ENCODE assay signal across 17 cellular contexts in genomic region chr20:63567132-63567381, GRCh38. TPM values are rescaled to one million over a fixed set of nuclear protein-coding genes. Genes with fewer than 3 reads are reported as not detected.
A peak's percentile ranks its signal among the peaks of the same experiment; 100 is the strongest.
DNase-seq lines count a peak whose midpoint lies in the region; ATAC-seq and TF ChIP-seq lines count a peak whose summit lies in the region.
"Had no signal": no experiment of that assay in that cellular context is flagged by ENCODE, and none has a peak within 500 bp of the region (broad histone marks: within the 10 kb centered on the region; RNA-seq: fewer than 3 reads in every experiment).

No MANE protein-coding gene starts in this region.

- H4K5ac ChIP-seq in IMR-90 (ENCODE audit: low read depth, low read length): no peak overlapping the region

- no peak for TF ChIP-seq RAD21 in IMR-90 (IDR thresholded peaks at IDR 0.05; ENCODE audit: low read length)

- no peak overlapping the region for H4K8ac ChIP-seq in IMR-90 (ENCODE audit: low read depth in 2 of 2, low read length in 2 of 2)

- peaks cover 37% of the 10 kb centered on the region for H3K36me3 Mint-ChIP-seq in activated CD4-positive, alpha-beta memory T cell treated with anti-CD3 and anti-CD28 coated beads, Interleukin-2, amount 10 ng/mL, durations not matched to agents 7 days and 5 days (ENCODE audit: low read depth)
- H3K36me3 Mint-ChIP-seq in activated CD4-positive, alpha-beta memory T cell treated with anti-CD3 and anti-CD28 coated beads for 36 hours: no peaks in the 10 kb centered on the region
- H3K36me3 Mint-ChIP-seq in central memory CD8-positive, alpha-beta T cell (ENCODE audit: insufficient read depth): peaks cover 16% of the 10 kb centered on the region
- peaks cover 18% of the 10 kb centered on the region for H3K36me3 Mint-ChIP-seq in activated CD4-positive, alpha-beta T cell treated with anti-CD3 and anti-CD28 coated beads, Interleukin-2, amount 10 ng/mL, durations not matched to agents 24 days and 14 days (ENCODE audit: low read depth)

- H2AK9ac ChIP-seq in IMR-90 (replicated peaks; ENCODE audit: low read depth, low read length, poor library complexity): peak overlapping the region; percentile 42

- no peaks in the 10 kb centered on the region for H3K9me3 Mint-ChIP-seq in activated CD4-positive, alpha-beta memory T cell treated with anti-CD3 and anti-CD28 coated beads, Interleukin-2, amount 10 ng/mL, durations not matched to agents 7 days and 5 days
- no peaks in the 10 kb centered on the region for H3K9me3 Mint-ChIP-seq in activated CD4-positive, alpha-beta memory T cell treated with anti-CD3 and anti-CD28 coated beads for 36 hours
- H3K9me3 Mint-ChIP-seq in central memory CD8-positive, alpha-beta T cell: no peaks in the 10 kb centered on the region
- H3K9me3 Mint-ChIP-seq in activated CD4-positive, alpha-beta T cell treated with anti-CD3 and anti-CD28 coated beads, Interleukin-2, amount 10 ng/mL, durations not matched to agents 24 days and 14 days: no peaks in the 10 kb centered on the region

- no peak for ATAC-seq in IMR-90 (ENCODE audit: low read depth)
- ATAC-seq in central memory CD8-positive, alpha-beta T cell (replicated peaks; ENCODE audit: extremely low read depth, poor library complexity, severe bottlenecking): no peak

- H3K56ac ChIP-seq in IMR-90 (ENCODE audit: extremely low read depth, insufficient read depth, low read length): no peak overlapping the region

- no peak overlapping the region for H2BK5ac ChIP-seq in IMR-90 (ENCODE audit: low read depth, low read length, poor library complexity, severe bottlenecking)

- H4K91ac ChIP-seq in IMR-90 (ENCODE audit: insufficient read depth, low read depth, low read length): no peak overlapping the region

- dilution Hi-C loops in IMR-90 (cut with HindIII; ENCODE audit: low sequenced_read_pairs, unreplicated experiment): no loop called here

- H3K4me2 ChIP-seq in IMR-90 (ENCODE audit: low read depth, low read length): no peak overlapping the region

- H3K4me1 Mint-ChIP-seq in activated CD4-positive, alpha-beta memory T cell treated with anti-CD3 and anti-CD28 coated beads, Interleukin-2, amount 10 ng/mL, durations not matched to agents 7 days and 5 days: peaks cover 32% of the 10 kb centered on the region
- peaks cover 25% of the 10 kb centered on the region for H3K4me1 Mint-ChIP-seq in activated CD4-positive, alpha-beta memory T cell treated with anti-CD3 and anti-CD28 coated beads for 36 hours (ENCODE audit: low read depth)
- H3K4me1 Mint-ChIP-seq in central memory CD8-positive, alpha-beta T cell: peaks cover 24% of the 10 kb centered on the region
- peaks cover 19% of the 10 kb centered on the region for H3K4me1 Mint-ChIP-seq in activated CD4-positive, alpha-beta T cell treated with anti-CD3 and anti-CD28 coated beads, Interleukin-2, amount 10 ng/mL, durations not matched to agents 24 days and 14 days

- H3K9me3 ChIP-seq in IMR-90 (ENCODE audit: control insufficient read depth, insufficient read depth, low read length) (no peaks in the 10 kb centered on the region), spleen (no peaks in the 10 kb centered on the region)
- H3K9me3 ChIP-seq: Caco-2, heart left ventricle, psoas muscle, suprapubic skin had no signal

- H3K27me3 Mint-ChIP-seq in activated CD4-positive, alpha-beta memory T cell treated with anti-CD3 and anti-CD28 coated beads, Interleukin-2, amount 10 ng/mL, durations not matched to agents 7 days and 5 days: no peaks in the 10 kb centered on the region
- H3K27me3 Mint-ChIP-seq in activated CD4-positive, alpha-beta memory T cell treated with anti-CD3 and anti-CD28 coated beads for 36 hours: peaks cover 2% of the 10 kb centered on the region
- H3K27me3 Mint-ChIP-seq in central memory CD8-positive, alpha-beta T cell: no peaks in the 10 kb centered on the region
- no peaks in the 10 kb centered on the region for H3K27me3 Mint-ChIP-seq in activated CD4-positive, alpha-beta T cell treated with anti-CD3 and anti-CD28 coated beads, Interleukin-2, amount 10 ng/mL, durations not matched to agents 24 days and 14 days

- H3K27ac Mint-ChIP-seq in activated CD4-positive, alpha-beta memory T cell treated with anti-CD3 and anti-CD28 coated beads, Interleukin-2, amount 10 ng/mL, durations not matched to agents 7 days and 5 days: peak overlapping the region; percentile 73
- H3K27ac Mint-ChIP-seq in activated CD4-positive, alpha-beta memory T cell treated with anti-CD3 and anti-CD28 coated beads for 36 hours: no peak overlapping the region
- H3K27ac Mint-ChIP-seq in central memory CD8-positive, alpha-beta T cell (ENCODE audit: low read depth): peak overlapping the region; percentile 69
- H3K27ac Mint-ChIP-seq in activated CD4-positive, alpha-beta T cell treated with anti-CD3 and anti-CD28 coated beads, Interleukin-2, amount 10 ng/mL, durations not matched to agents 24 days and 14 days: no peak overlapping the region

- no peak for DNase-seq in activated CD4-positive, alpha-beta memory T cell treated with anti-CD3 and anti-CD28 coated beads, Interleukin-2, amount 10 ng/mL, durations not matched to agents 7 days and 5 days
- no peak for DNase-seq in activated CD4-positive, alpha-beta memory T cell treated with anti-CD3 and anti-CD28 coated beads for 36 hours
- DNase-seq in IMR-90 (no peak), spleen (no peak), DMS79 treated with DMSO at 0.1 percent for 48 hours (lab: John Stamatoyannopoulos, UW) (no peak), NCI-H2227 (lab: John Stamatoyannopoulos, UW; ENCODE audit: unreplicated experiment) (no peak)
- DNase-seq in central memory CD8-positive, alpha-beta T cell (ENCODE audit: low spot score in 2 of 2): no peak
- no peak for DNase-seq in activated CD4-positive, alpha-beta T cell treated with anti-CD3 and anti-CD28 coated beads, Interleukin-2, amount 10 ng/mL, durations not matched to agents 24 days and 14 days
- DNase-seq: Caco-2, cortex of kidney, erythroblast, GDM1, NCI-H2029 treated with DMSO at 0.1 percent for 48 hours had no signal

- no peaks in the 10 kb centered on the region for H3K27me3 ChIP-seq in IMR-90 (ENCODE audit: control insufficient read depth, insufficient read depth, low read length)
- H3K27me3 ChIP-seq in spleen (replicated peaks in 1 of 7): no peaks in the 10 kb centered on the region
- H3K27me3 ChIP-seq: suprapubic skin had no signal

- no peak for TF ChIP-seq POLR2A in IMR-90 (IDR thresholded peaks at IDR 0.05; ENCODE audit: low read depth, low read length)
- no peak for TF ChIP-seq POLR2A in spleen (IDR thresholded peaks at IDR 0.05)

- H3K36me3 ChIP-seq in IMR-90 (ENCODE audit: control insufficient read depth, insufficient read depth, low read length) (peaks cover 50% of the 10 kb centered on the region), spleen (peaks cover 3 to 94% (median 50%) of the 10 kb centered on the region in 6 donors)

- no peak overlapping the region for H2AFZ ChIP-seq in IMR-90 (replicated peaks; ENCODE audit: low read length, poor library complexity)

- H3K4me3 ChIP-seq in IMR-90 (ENCODE audit: insufficient read depth, low read depth, low read length): no peak overlapping the region
- peak overlapping the region in 4 of 8 donors; percentile 4 to 65 (median 25) for H3K4me3 ChIP-seq in spleen
- H3K4me3 ChIP-seq: psoas muscle, suprapubic skin had no signal

- no peak overlapping the region for H2BK20ac ChIP-seq in IMR-90 (ENCODE audit: low read depth, low read length)

- H3K4ac ChIP-seq in IMR-90 (ENCODE audit: low read depth, low read length): no peak overlapping the region

- in situ Hi-C loops in IMR-90 (cut with MboI; ENCODE audit: low sequenced_read_pairs): no loop called here

- no TSS peak for BruUV-seq in IMR-90 (replicated peaks; lab: Mats Ljungman, UMichigan)

- intact Hi-C loops in activated CD4-positive, alpha-beta memory T cell treated with anti-CD3 and anti-CD28 coated beads for 36 hours (cut with micrococcal nuclease): no loop called here
- intact Hi-C loops in IMR-90 (cut with micrococcal nuclease): no loop called here
- intact Hi-C loops in spleen (cut with DNase I; ENCODE audit: low total_unique reads): no loop called here
- intact Hi-C loops in activated CD4-positive, alpha-beta T cell treated with anti-CD3 and anti-CD28 coated beads, Interleukin-2, amount 10 ng/mL, durations not matched to agents 24 days and 14 days (cut with micrococcal nuclease): no loop called here

- no peak overlapping the region for H2BK120ac ChIP-seq in IMR-90 (ENCODE audit: low read depth, low read length)

- no peak overlapping the region for H2BK15ac ChIP-seq in IMR-90 (ENCODE audit: low read depth, low read length)

- no peak overlapping the region for H3K23ac ChIP-seq in IMR-90 (ENCODE audit: low read depth, low read length)

- H3K18ac ChIP-seq in IMR-90 (ENCODE audit: low read depth, low read length): no peak overlapping the region

- H2AK5ac ChIP-seq in IMR-90 (ENCODE audit: low read depth, low read length): no peak overlapping the region

- no peak overlapping the region for H3K4me3 Mint-ChIP-seq in activated CD4-positive, alpha-beta memory T cell treated with anti-CD3 and anti-CD28 coated beads, Interleukin-2, amount 10 ng/mL, durations not matched to agents 7 days and 5 days
- no peak overlapping the region for H3K4me3 Mint-ChIP-seq in activated CD4-positive, alpha-beta memory T cell treated with anti-CD3 and anti-CD28 coated beads for 36 hours
- H3K4me3 Mint-ChIP-seq in central memory CD8-positive, alpha-beta T cell: peak overlapping the region; percentile 77
- no peak overlapping the region for H3K4me3 Mint-ChIP-seq in activated CD4-positive, alpha-beta T cell treated with anti-CD3 and anti-CD28 coated beads, Interleukin-2, amount 10 ng/mL, durations not matched to agents 24 days and 14 days

- H3K14ac ChIP-seq in IMR-90 (replicated peaks; ENCODE audit: low read depth, low read length): no peak overlapping the region

- CTCF ChIA-PET in activated CD4-positive, alpha-beta memory T cell treated with anti-CD3 and anti-CD28 coated beads, Interleukin-2, amount 10 ng/mL, durations not matched to agents 7 days and 5 days (lab: Charles Lee): interaction anchor here (0.6 to 2.4 kb wide), 3 partner anchors 14 to 75 kb away, joined by 3 to 10 read pairs (median 8); partner anchors contain the start of gene PTK6
- CTCF ChIA-PET in activated CD4-positive, alpha-beta memory T cell treated with anti-CD3 and anti-CD28 coated beads for 36 hours (lab: Charles Lee): interaction anchor here (0.9 to 2.1 kb wide), 5 partner anchors 24 to 472 kb away, joined by 3 to 11 read pairs (median 4); partner anchors contain the start of genes PTK6 and RTEL1
- CTCF ChIA-PET in IMR-90 (lab: Yijun Ruan, JAX): no interaction called here

- H3K4me1 ChIP-seq in IMR-90 (ENCODE audit: control insufficient read depth, insufficient read depth, low read length) (no peaks in the 10 kb centered on the region), spleen (peaks cover 16 to 63% (median 45%) of the 10 kb centered on the region in 6 donors)
- H3K4me1 ChIP-seq: Caco-2, psoas muscle had no signal

- WGBS in IMR-90 (ENCODE audit: extremely low coverage in 2 of 2, insufficient read length in 1 of 2), 2 experiments: 89% methylated on average over 20 of the region's 21 CpGs; no CpG with 5 or more reads in 1 of the 2 experiments
- 40 to 83% (median 73%) methylated on average over 8 to 21 of the region's 21 CpGs for WGBS in spleen, 5 donors

- POLR2A ChIA-PET in activated CD4-positive, alpha-beta memory T cell treated with anti-CD3 and anti-CD28 coated beads, Interleukin-2, amount 10 ng/mL, durations not matched to agents 7 days and 5 days (lab: Charles Lee): interaction anchor here (0.7 to 2.8 kb wide), 15 partner anchors 12 to 471 kb away, joined by 3 to 19 read pairs (median 5); partner anchors contain the start of genes GMEB2, PPDPF, PTK6 and RTEL1
- POLR2A ChIA-PET in activated CD4-positive, alpha-beta memory T cell treated with anti-CD3 and anti-CD28 coated beads for 36 hours (lab: Charles Lee): interaction anchor here (0.6 kb wide), 1 partner anchor 91 kb away, joined by 3 read pairs; no protein-coding TSS in a partner anchor
- POLR2A ChIA-PET in IMR-90 (lab: Charles Lee; ENCODE audit: unreplicated experiment): no interaction called here

- H3K9ac ChIP-seq in IMR-90 (ENCODE audit: low read depth, low read length): no peak overlapping the region

- H4K20me1 ChIP-seq in IMR-90 (ENCODE audit: insufficient read depth, low read length): no peaks in the 10 kb centered on the region

- H3K27ac ChIP-seq in IMR-90 (ENCODE audit: insufficient read depth, low read length) (no peak overlapping the region), spleen (peak overlapping the region in 6 of 8 donors; percentile 63 to 90 (median 83))
- H3K27ac ChIP-seq: psoas muscle, suprapubic skin had no signal

- no peaks in the 10 kb centered on the region for H3K79me1 ChIP-seq in IMR-90 (ENCODE audit: low read depth in 1 of 2, low read length in 2 of 2)

- H3K9me1 ChIP-seq in IMR-90 (ENCODE audit: insufficient read depth, low read length): no peaks in the 10 kb centered on the region

- no peak for TF ChIP-seq CTCF in IMR-90 (conservative IDR thresholded peaks at IDR 0.05; ENCODE audit: low read depth, low read length)
- peak in 1 of 11 experiments; percentile 3 for TF ChIP-seq CTCF in spleen (IDR thresholded peaks at IDR 0.05 in 8 of 11, conservative IDR thresholded peaks at IDR 0.05 in 3 of 11)

RNA-seq across cellular contexts. Expression of gene HELZ2, which starts 7.0 kb away (rescaled TPM):
- 100 to 1,000 TPM; 202 to 208 TPM for total RNA-seq in activated CD4-positive, alpha-beta memory T cell treated with anti-CD3 and anti-CD28 coated beads, Interleukin-2, amount 10 ng/mL, durations not matched to agents 7 days and 5 days
- 10 to 100 TPM; 28.5 to 32.2 TPM for total RNA-seq in activated CD4-positive, alpha-beta memory T cell treated with anti-CD3 and anti-CD28 coated beads for 36 hours
- 4.2 and 4.7 TPM in 2 replicates for total RNA-seq in IMR-90 (2012; rRNA removed)
- 10.6 and 12.2 TPM in 2 replicates for polyA plus RNA-seq in IMR-90 (2012; rRNA removed)
- polyA plus RNA-seq in IMR-90 (2012; cell fraction: cytosol; rRNA removed): 3.2 and 6.8 TPM in 2 replicates
- polyA plus RNA-seq in IMR-90 (2012; cell fraction: nucleus; rRNA removed; ENCODE audit: low replicate concordance): 10.9 and 32.5 TPM in 2 replicates
- 100 to 1,000 TPM in 1 of 7 donors, 10 to 100 TPM in 6; 56.5 to 120 (median 66.0) TPM for total RNA-seq in spleen
- 10 to 100 TPM in 1 of 3 donors, 1 to 10 TPM in 2; 4.3 to 21.2 (median 5.7) TPM for polyA plus RNA-seq in spleen
- total RNA-seq in activated CD4-positive, alpha-beta T cell treated with anti-CD3 and anti-CD28 coated beads, Interleukin-2, amount 10 ng/mL, durations not matched to agents 24 days and 14 days: 13.7 and 15.9 TPM in 2 replicates

RNA-seq across cellular contexts. Expression of gene FNDC11, which starts 13.1 kb away (rescaled TPM):
- total RNA-seq in activated CD4-positive, alpha-beta memory T cell treated with anti-CD3 and anti-CD28 coated beads, Interleukin-2, amount 10 ng/mL, durations not matched to agents 7 days and 5 days: under 1 TPM; 0.20 to 0.30 TPM
- total RNA-seq in activated CD4-positive, alpha-beta memory T cell treated with anti-CD3 and anti-CD28 coated beads for 36 hours: under 1 TPM; 0.55 to 0.61 TPM
- total RNA-seq in IMR-90 (2012; rRNA removed) (0.28 and 0.36 TPM in 2 replicates), spleen (1 to 10 TPM in 4 of 7 donors, under 1 TPM in 3; 0.33 to 2.0 (median 1.0) TPM)
- polyA plus RNA-seq in IMR-90 (2012; rRNA removed) (1.0 and 1.6 TPM in 2 replicates), spleen (1 to 10 TPM in 1 of 3 donors, under 1 TPM in 2; 0.91 to 1.8 (median 0.98) TPM)
- 0.57 and 1.9 TPM in 2 replicates for polyA plus RNA-seq in IMR-90 (2012; cell fraction: cytosol; rRNA removed)
- 3.1 and 7.9 TPM in 2 replicates for polyA plus RNA-seq in IMR-90 (2012; cell fraction: nucleus; rRNA removed; ENCODE audit: low replicate concordance)
- total RNA-seq in activated CD4-positive, alpha-beta T cell treated with anti-CD3 and anti-CD28 coated beads, Interleukin-2, amount 10 ng/mL, durations not matched to agents 24 days and 14 days: 0.12 and 0.16 TPM in 2 replicates
- total RNA-seq: Caco-2 had no signal

RNA-seq across cellular contexts. Expression of gene SRMS, which starts 19.5 kb away (rescaled TPM):
- not detected for total RNA-seq in activated CD4-positive, alpha-beta memory T cell treated with anti-CD3 and anti-CD28 coated beads, Interleukin-2, amount 10 ng/mL, durations not matched to agents 7 days and 5 days
- not detected for total RNA-seq in activated CD4-positive, alpha-beta memory T cell treated with anti-CD3 and anti-CD28 coated beads for 36 hours
- total RNA-seq in IMR-90 (2012; rRNA removed) (not detected in 2 replicates), spleen (1 to 10 TPM in 4 of 7 donors, under 1 TPM in 1, not detected in 2; 0.46 to 1.5 (median 1.2) TPM)
- polyA plus RNA-seq in IMR-90 (2012; rRNA removed) (not detected in 2 replicates), spleen (under 1 TPM; 0.07 to 0.19 (median 0.12) TPM)
- not detected in 2 replicates for polyA plus RNA-seq in IMR-90 (2012; cell fraction: cytosol; rRNA removed)
- not detected in 2 replicates for polyA plus RNA-seq in IMR-90 (2012; cell fraction: nucleus; rRNA removed; ENCODE audit: low replicate concordance)
- not detected in 2 replicates for total RNA-seq in activated CD4-positive, alpha-beta T cell treated with anti-CD3 and anti-CD28 coated beads, Interleukin-2, amount 10 ng/mL, durations not matched to agents 24 days and 14 days
- total RNA-seq: A673, Caco-2, heart left ventricle, psoas muscle had no signal
- polyA plus RNA-seq: heart left ventricle, psoas muscle had no signal

RNA-seq across cellular contexts. Expression of gene PTK6, which starts 29.9 kb away (rescaled TPM):
- 1 to 10 TPM; 2.1 to 2.3 TPM for total RNA-seq in activated CD4-positive, alpha-beta memory T cell treated with anti-CD3 and anti-CD28 coated beads, Interleukin-2, amount 10 ng/mL, durations not matched to agents 7 days and 5 days
- total RNA-seq in activated CD4-positive, alpha-beta memory T cell treated with anti-CD3 and anti-CD28 coated beads for 36 hours: under 1 TPM; 0.34 to 0.78 TPM
- total RNA-seq in IMR-90 (2012; rRNA removed) (not detected in 2 replicates), spleen (1 to 10 TPM in 1 of 7 donors, under 1 TPM in 6; 0.20 to 1.0 (median 0.77) TPM)
- polyA plus RNA-seq in IMR-90 (2012; rRNA removed) (0.07 TPM in 1 of 2 replicates, not detected in the other), spleen (under 1 TPM; 0.55 to 0.72 (median 0.64) TPM)
- 0.03 and 0.04 TPM in 2 replicates for polyA plus RNA-seq in IMR-90 (2012; cell fraction: cytosol; rRNA removed)
- polyA plus RNA-seq in IMR-90 (2012; cell fraction: nucleus; rRNA removed; ENCODE audit: low replicate concordance): 0.19 and 0.28 TPM in 2 replicates
- total RNA-seq in activated CD4-positive, alpha-beta T cell treated with anti-CD3 and anti-CD28 coated beads, Interleukin-2, amount 10 ng/mL, durations not matched to agents 24 days and 14 days: 0.19 and 0.35 TPM in 2 replicates
- total RNA-seq: A673 had no signal

RNA-seq across cellular contexts. Expression of gene PPDPF, which starts 46.5 kb away (rescaled TPM):
- total RNA-seq in activated CD4-positive, alpha-beta memory T cell treated with anti-CD3 and anti-CD28 coated beads, Interleukin-2, amount 10 ng/mL, durations not matched to agents 7 days and 5 days: 100 to 1,000 TPM; 228 to 232 TPM
- 100 to 1,000 TPM; 191 to 201 TPM for total RNA-seq in activated CD4-positive, alpha-beta memory T cell treated with anti-CD3 and anti-CD28 coated beads for 36 hours
- 12.9 and 17.2 TPM in 2 replicates for total RNA-seq in IMR-90 (2012; rRNA removed)
- polyA plus RNA-seq in IMR-90 (2012; rRNA removed): 171 and 200 TPM in 2 replicates
- polyA plus RNA-seq in IMR-90 (2012; cell fraction: cytosol; rRNA removed): 100 and 301 TPM in 2 replicates
- 38.4 and 113 TPM in 2 replicates for polyA plus RNA-seq in IMR-90 (2012; cell fraction: nucleus; rRNA removed; ENCODE audit: low replicate concordance)
- 100 to 1,000 TPM in 4 of 7 donors, 10 to 100 TPM in 3; 68.8 to 167 (median 105) TPM for total RNA-seq in spleen
- polyA plus RNA-seq in spleen: 100 to 1,000 TPM; 123 to 275 (median 186) TPM
- 125 and 130 TPM in 2 replicates for total RNA-seq in activated CD4-positive, alpha-beta T cell treated with anti-CD3 and anti-CD28 coated beads, Interleukin-2, amount 10 ng/mL, durations not matched to agents 24 days and 14 days

Comparison
In these comparisons a context has a peak if more than half of its experiments do, and no peak if none do; other contexts are left out.
1. H3K27ac Mint-ChIP-seq: peak in activated CD4-positive, alpha-beta memory T cell treated with anti-CD3 and anti-CD28 coated beads, Interleukin-2, amount 10 ng/mL, durations not matched to agents 7 days and 5 days (single experiment) and central memory CD8-positive, alpha-beta T cell (single experiment); none in activated CD4-positive, alpha-beta memory T cell treated with anti-CD3 and anti-CD28 coated beads for 36 hours (single experiment) and activated CD4-positive, alpha-beta T cell treated with anti-CD3 and anti-CD28 coated beads, Interleukin-2, amount 10 ng/mL, durations not matched to agents 24 days and 14 days (single experiment).